ENCODE assay signal across 15 cellular contexts in the genomic region with DNA sequence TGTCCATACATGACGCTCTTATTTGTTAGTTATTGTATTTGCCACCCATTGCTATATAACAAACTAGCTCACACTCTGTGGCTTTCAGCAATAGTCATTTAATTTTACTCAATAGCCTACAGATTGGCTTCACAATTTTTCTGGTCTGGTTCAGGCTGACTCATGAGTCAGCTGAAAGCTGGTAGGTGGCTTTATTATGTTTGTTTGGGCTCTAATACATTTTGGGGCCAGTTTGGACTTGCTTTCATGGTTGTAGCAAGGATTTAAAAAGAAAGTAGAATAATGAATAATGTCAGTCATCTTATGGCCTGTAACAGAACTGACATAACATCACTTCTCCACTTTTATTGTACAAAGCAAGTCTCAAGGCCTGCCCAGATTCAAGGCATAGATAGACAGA.
A peak's percentile ranks its signal among the peaks of the same experiment; 100 is the strongest.
DNase-seq lines count a peak whose midpoint lies in the region; ATAC-seq, FAIRE-seq and TF ChIP-seq lines count a peak whose summit lies in the region.
"Had no signal": no experiment of that assay in that cellular context is flagged by ENCODE, and none has a peak within 500 bp of the region (broad histone marks: within the 10 kb centered on the region; RNA-seq: fewer than 3 reads in every experiment).

No MANE protein-coding gene starts in this region.

- DNase-seq in AG08395 (ENCODE audit: low spot score) (peak; percentile 15), HT1080 (ENCODE audit: low read depth) (peak; percentile 5), astrocyte of the hippocampus (ENCODE audit: low read depth, low spot score) (peak; percentile 19), pons (ENCODE audit: low spot score) (no peak), GM12892 (ENCODE audit: insufficient read length) (no peak), GM23248 (no peak)
- DNase-seq in activated effector memory CD4-positive, alpha-beta T cell treated with Interleukin-2 at 50 U/mL for 16 hours = no peak
- DNase-seq: ACHN; C1 segment of cervical spinal cord; CD4-positive, alpha-beta T cell; DMS79; GOT3; H9 had no signal

- no peak overlapping the region for H3K27ac ChIP-seq in GM23248

- ATAC-seq in esophagus mucosa = peak; percentile 20
- ATAC-seq: GM12878 had no signal

- no peaks in the 10 kb centered on the region for H3F3A ChIP-seq in GM23248 (ENCODE audit: insufficient read depth)

- H4K20me1 ChIP-seq in GM23248 (ENCODE audit: insufficient read depth) = no peaks in the 10 kb centered on the region

- H3K9me2 ChIP-seq in GM23248 (ENCODE audit: insufficient read depth) = no peaks in the 10 kb centered on the region

- H3K9me3 ChIP-seq in GM23248 (ENCODE audit: low read depth) = no peaks in the 10 kb centered on the region

- in situ Hi-C loops in GM23248 (cut with MboI) = no loop called here

- H3K36me3 ChIP-seq in GM23248 (ENCODE audit: low read depth) = no peaks in the 10 kb centered on the region

- H3K9ac ChIP-seq in GM23248 = no peak overlapping the region

- FAIRE-seq in GM12892 (lab: Jason Lieb, UNC) = no peak
- FAIRE-seq: GM12878 had no signal

- no peaks in the 10 kb centered on the region for H3K4me1 ChIP-seq in GM23248 (ENCODE audit: insufficient read depth)

- no peak overlapping the region for H3K4me3 ChIP-seq in GM23248
- H3K4me3 ChIP-seq: GM12878 had no signal

- no peak overlapping the region for H2AFZ ChIP-seq in GM23248

- H3K27me3 ChIP-seq in GM23248 (replicated peaks; ENCODE audit: insufficient read depth) = no peaks in the 10 kb centered on the region

- WGBS in GM23248 (ENCODE audit: low coverage in 1 of 2, low lambda C conversion rate in 2 of 2, missing lambda C conversion rate in 2 of 2), 2 experiments = 43 to 58% methylated on average over 1 of the region's 1 CpG

- no peaks in the 10 kb centered on the region for H3K79me2 ChIP-seq in GM23248 (ENCODE audit: insufficient read depth)

- no peak overlapping the region for H3K4me2 ChIP-seq in GM23248 (ENCODE audit: unreplicated experiment)

- TF ChIP-seq POLR2A in GM12892 (IDR thresholded peaks at IDR 0.05; ENCODE audit: low read depth, low read length) = no peak

Comparison
In these comparisons a context has a peak if more than half of its experiments do, and no peak if none do; other contexts are left out.
1. DNase-seq: peak in AG08395 (single experiment), HT1080 (single experiment) and astrocyte of the hippocampus (single experiment); none in pons (single experiment), GM12892 (single experiment), GM23248 (single experiment) and activated effector memory CD4-positive, alpha-beta T cell treated with Interleukin-2 at 50 U/mL for 16 hours (single experiment).